Comparison of ENCODE assay signal across 1 cellular context in genomic region chr16:88505405-88506082, GRCh38.
TF ChIP-seq lines count a peak whose summit lies in the region.

No MANE protein-coding gene starts in this region.

TF ChIP-seq in H1, 55 proteins besides CTCF, POLR2A, EP300 and RAD21 (continued from another document):
- TF ChIP-seq USF2 (IDR thresholded peaks at IDR 0.05; ENCODE audit: low read length): no peak
- TF ChIP-seq FOSL1 (IDR thresholded peaks at IDR 0.05; ENCODE audit: insufficient read depth, low read depth, low read length): no peak
- TF ChIP-seq SIX5 (IDR thresholded peaks at IDR 0.05; ENCODE audit: low read depth, low read length): no peak
- no peak for TF ChIP-seq NANOG (IDR thresholded peaks at IDR 0.05; ENCODE audit: insufficient read depth, low read depth, low read length, poor library complexity, severe bottlenecking)
- TF ChIP-seq NRF1 (IDR thresholded peaks at IDR 0.05; ENCODE audit: low read depth, low read length): no peak
- no peak for TF ChIP-seq EGR1 (IDR thresholded peaks at IDR 0.05; ENCODE audit: borderline replicate concordance, low read depth, low read length)
